Comparison of ENCODE assay signal across 18 cellular contexts in genomic region chr3:129417354-129417753, GRCh38. TPM values are rescaled to one million over a fixed set of nuclear protein-coding genes. Genes with fewer than 3 reads are reported as not detected.
DNase-seq lines count a peak whose midpoint lies in the region; ATAC-seq and TF ChIP-seq lines count a peak whose summit lies in the region.
"Had no signal": no experiment of that assay in that cellular context is flagged by ENCODE, and none has a peak within 500 bp of the region (broad histone marks: within the 10 kb centered on the region; RNA-seq: fewer than 3 reads in every experiment).

No MANE protein-coding gene starts in this region.

- H3K36me3 ChIP-seq in thyroid gland = no peaks in the 10 kb centered on the region
- H3K36me3 ChIP-seq: tibial artery had no signal

- intact Hi-C loops in thyroid gland (cut with DNase I) = no loop called here

- no peaks in the 10 kb centered on the region for H3K27me3 ChIP-seq in thyroid gland

- ATAC-seq in GM21367 (IDR thresholded peaks at IDR 0.05; ENCODE audit: unreplicated experiment) (no peak), HG02798 (IDR thresholded peaks at IDR 0.05; ENCODE audit: poor library complexity, unreplicated experiment) (no peak)

- no peaks in the 10 kb centered on the region for H3K9me3 ChIP-seq in thyroid gland
- H3K9me3 ChIP-seq: psoas muscle, tibial artery had no signal

- DNase-seq in DMS53 (lab: John Stamatoyannopoulos, UW) (peak; percentile 2), DMS53 treated with DMSO at 0.1 percent for 48 hours (lab: John Stamatoyannopoulos, UW; ENCODE audit: unreplicated experiment) (no peak), dermis blood vessel endothelial cell (peak; percentile 89), iris pigment epithelial cell (ENCODE audit: low read depth) (peak; percentile 32), thyroid gland (no peak)
- no peak for DNase-seq in stimulated activated CD4-positive, alpha-beta T cell treated with anti-CD3 and anti-CD28 coated beads, Interleukin-15, amount 100 ng/mL, for 24 hours
- DNase-seq: activated gamma-delta T cell treated with Interleukin-2 at 50 U/mL for 16 hours; CD4-positive, alpha-beta T cell; effector memory CD4-positive, alpha-beta T cell; glutamatergic neuron; psoas muscle; stimulated activated CD4-positive, alpha-beta T cell treated with anti-CD3 and anti-CD28 coated beads, Interleukin-2, amount 100 ng/mL, for 48 hours had no signal

- 21 to 50% methylated on average over 1 of the region's 1 CpG for WGBS in thyroid gland, 2 donors

- peak overlapping the region in 2 of 3 donors; percentile 40 to 50 for H3K27ac ChIP-seq in thyroid gland
- H3K27ac ChIP-seq: 22Rv1, psoas muscle, tibial artery had no signal

- no peak overlapping the region for H3K4me3 ChIP-seq in thyroid gland (replicated peaks in 1 of 3)
- H3K4me3 ChIP-seq: psoas muscle, tibial artery had no signal

- TF ChIP-seq POLR2A in thyroid gland (IDR thresholded peaks at IDR 0.05) = no peak

- peaks cover 0 to 6% of the 10 kb centered on the region in 2 donors for H3K4me1 ChIP-seq in thyroid gland
- H3K4me1 ChIP-seq: psoas muscle, tibial artery had no signal

- no peak for TF ChIP-seq CTCF in thyroid gland (IDR thresholded peaks at IDR 0.05)

RNA-seq across cellular contexts. Expression of gene EFCAB12, which starts 11.1 kb away (rescaled TPM):
- not detected in 2 replicates for total RNA-seq in dermis blood vessel endothelial cell
- 1 to 10 TPM in 1 of 4 donors, under 1 TPM in 3; 0.67 to 1.2 (median 0.74) TPM for total RNA-seq in thyroid gland
- total RNA-seq: HT1080, MCF 10A, psoas muscle had no signal

RNA-seq across cellular contexts. Expression of gene MBD4, which starts 22.4 kb away (rescaled TPM):
- total RNA-seq in dermis blood vessel endothelial cell (26.4 and 30.4 TPM in 2 replicates), thyroid gland (10 to 100 TPM; 22.9 to 35.2 (median 28.6) TPM)

RNA-seq across cellular contexts. Expression of gene IFT122, which starts 22.7 kb away (rescaled TPM):
- 28.4 and 43.5 TPM in 2 replicates for total RNA-seq in dermis blood vessel endothelial cell
- 10 to 100 TPM; 40.7 to 67.9 (median 46.7) TPM for total RNA-seq in thyroid gland

Comparison
In these comparisons a context has a peak if more than half of its experiments do, and no peak if none do; other contexts are left out.
1. DNase-seq: peak in DMS53 (single experiment), dermis blood vessel endothelial cell (single experiment) and iris pigment epithelial cell (single experiment); none in DMS53 treated with DMSO at 0.1 percent for 48 hours (single experiment), thyroid gland (0 of 2) and stimulated activated CD4-positive, alpha-beta T cell treated with anti-CD3 and anti-CD28 coated beads, Interleukin-15, amount 100 ng/mL, for 24 hours (single experiment).